ENCODE assay signal across 8 cellular contexts in the genomic region with DNA sequence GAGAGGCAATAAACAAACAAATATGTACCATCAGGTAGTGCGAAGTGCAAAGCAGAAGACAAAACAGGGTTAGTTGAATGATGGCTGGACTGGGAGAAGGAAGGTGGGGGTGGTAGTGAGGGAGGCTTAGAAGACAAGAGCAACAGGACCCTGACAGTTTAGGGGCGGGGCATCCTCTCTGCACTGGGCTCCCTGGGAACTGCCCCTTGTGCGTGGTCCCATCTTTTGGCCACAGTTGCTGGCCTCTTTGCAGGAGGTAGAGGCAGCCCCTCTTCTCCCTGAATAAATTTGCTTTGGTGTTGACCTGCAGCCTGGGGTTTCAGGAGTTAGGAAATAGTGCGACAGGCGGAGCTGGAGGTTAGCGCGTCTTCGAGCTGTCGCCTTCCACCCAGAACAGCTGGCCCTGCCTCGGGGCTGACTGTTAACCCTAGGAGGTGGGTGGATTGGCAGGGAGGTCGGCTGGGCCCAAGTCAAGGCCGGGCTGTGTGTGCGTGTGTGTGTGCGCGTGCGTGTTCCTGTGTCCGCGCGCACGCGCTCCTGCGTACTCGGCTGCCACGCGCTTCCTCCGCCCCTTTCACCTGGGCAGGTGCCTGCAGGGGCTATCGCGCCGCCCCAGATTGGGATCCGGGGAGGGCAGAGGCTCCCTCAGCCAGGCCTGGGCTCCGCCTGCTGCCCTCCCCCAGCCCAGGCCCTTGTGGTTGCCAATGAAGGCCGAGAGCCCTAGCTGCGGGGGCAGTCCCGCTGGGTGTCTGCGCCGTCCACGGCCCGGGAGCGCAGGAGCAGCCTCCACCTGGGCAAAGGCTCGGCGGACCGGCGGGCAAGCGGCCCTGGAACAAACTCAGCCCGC.
DNase-seq lines count a peak whose midpoint lies in the region; ATAC-seq and TF ChIP-seq lines count a peak whose summit lies in the region.

No MANE protein-coding gene starts in this region.

- H3K27me3 ChIP-seq in uterus, result no peaks in the 10 kb centered on the region

- H3K36me3 ChIP-seq in uterus, result no peaks in the 10 kb centered on the region

- no peak for TF ChIP-seq POLR2A in uterus (IDR thresholded peaks at IDR 0.05)

- H3K27me3 Mint-ChIP-seq in nephron progenitor cell (ENCODE audit: low read depth, poor library complexity), result peaks cover 50% of the 10 kb centered on the region

- no peaks in the 10 kb centered on the region for H3K9me3 ChIP-seq in uterus

- intact Hi-C loops in uterus (cut with DNase I; ENCODE audit: low total_unique reads), result no loop called here

- no peaks in the 10 kb centered on the region for H3K9me3 Mint-ChIP-seq in nephron progenitor cell

- H3K4me1 ChIP-seq in uterus, result no peaks in the 10 kb centered on the region

- ATAC-seq in esophagus mucosa, result peak; percentile 73
- ATAC-seq in GM18519 (IDR thresholded peaks at IDR 0.05; ENCODE audit: low FRiP score, unreplicated experiment), result no peak

- H3K27ac Mint-ChIP-seq in nephron progenitor cell, result no peak overlapping the region

- peak overlapping the region; percentile 75 for H3K4me3 Mint-ChIP-seq in nephron progenitor cell

- H3K27ac ChIP-seq in uterus, result no peak overlapping the region

- TF ChIP-seq CTCF in nephron progenitor cell (IDR thresholded peaks at IDR 0.05) (no peak), uterus (IDR thresholded peaks at IDR 0.05) (no peak)

- no peak overlapping the region for H3K4me3 ChIP-seq in uterus

- peaks cover 34% of the 10 kb centered on the region for H3K4me1 Mint-ChIP-seq in nephron progenitor cell

- no peaks in the 10 kb centered on the region for H3K36me3 Mint-ChIP-seq in nephron progenitor cell (ENCODE audit: low read depth)

- DNase-seq in COLO668 (lab: John Stamatoyannopoulos, UW; ENCODE audit: unreplicated experiment), result peak; percentile 96
- peak; percentile 61 for DNase-seq in NCI-H524 treated with DMSO at 0.1 percent for 48 hours (lab: John Stamatoyannopoulos, UW)
- peak; percentile 49 for DNase-seq in nephron progenitor cell
- no peak for DNase-seq in uterus
- no peak for DNase-seq in stimulated activated naive CD4-positive, alpha-beta T cell (lab: John Stamatoyannopoulos, UW)
- DNase-seq in HuH-7.5 (ENCODE audit: low spot score), result no peak

Comparison
In these comparisons a context has a peak if more than half of its experiments do, and no peak if none do; other contexts are left out.
1. DNase-seq: peak in COLO668 (single experiment), NCI-H524 treated with DMSO at 0.1 percent for 48 hours (single experiment) and nephron progenitor cell (single experiment); none in uterus (0 of 2), stimulated activated naive CD4-positive, alpha-beta T cell (0 of 6) and HuH-7.5 (single experiment).